ENCODE assay signal across 22 cellular contexts in the genomic region with DNA sequence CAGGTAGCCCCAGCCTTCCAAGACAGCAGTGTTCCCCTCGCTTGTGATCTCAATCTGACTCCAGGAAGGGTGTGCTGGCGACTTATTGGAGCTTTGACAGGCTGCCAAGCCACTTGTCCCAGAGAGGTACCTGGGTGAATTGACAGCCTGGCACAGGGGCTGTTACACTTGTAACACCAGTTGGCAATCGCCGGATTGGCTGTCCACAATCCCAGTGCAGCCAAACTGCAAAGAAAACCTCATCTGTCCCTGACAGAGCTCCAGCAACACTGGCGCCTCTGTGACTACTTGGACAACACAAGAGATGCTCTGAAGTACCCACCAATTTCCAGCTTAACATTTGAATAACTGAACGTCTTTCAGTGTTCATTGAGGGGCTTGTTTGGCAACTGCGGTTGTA.
A peak's percentile ranks its signal among the peaks of the same experiment; 100 is the strongest.
DNase-seq lines count a peak whose midpoint lies in the region; ATAC-seq and TF ChIP-seq lines count a peak whose summit lies in the region.
"Had no signal": no experiment of that assay in that cellular context is flagged by ENCODE, and none has a peak within 500 bp of the region (broad histone marks: within the 10 kb centered on the region; RNA-seq: fewer than 3 reads in every experiment).

No MANE protein-coding gene starts in this region.

- no peak overlapping the region for H3K4me3 ChIP-seq in neural progenitor cell
- H3K4me3 ChIP-seq: coronary artery, Peyer's patch, upper lobe of left lung had no signal

- no peaks in the 10 kb centered on the region for H3K9me3 ChIP-seq in neural progenitor cell (ENCODE audit: low read depth)
- H3K9me3 ChIP-seq: Peyer's patch, upper lobe of left lung had no signal

- peaks cover 14% of the 10 kb centered on the region for H3K36me3 Mint-ChIP-seq in neural progenitor cell
- H3K36me3 Mint-ChIP-seq: activated naive CD8-positive, alpha-beta T cell; naive thymus-derived CD8-positive, alpha-beta T cell; WTC11 had no signal

- H3K4me2 ChIP-seq in neural progenitor cell, result no peak overlapping the region

- H3K27me3 ChIP-seq in neural progenitor cell, result no peaks in the 10 kb centered on the region
- H3K27me3 ChIP-seq: Peyer's patch, upper lobe of left lung had no signal

- H3K4me1 ChIP-seq in neural progenitor cell, result no peaks in the 10 kb centered on the region
- H3K4me1 ChIP-seq: Peyer's patch, upper lobe of left lung had no signal

- no peak overlapping the region for H3K27ac ChIP-seq in neural progenitor cell
- H3K27ac ChIP-seq: coronary artery, Peyer's patch, upper lobe of left lung had no signal

- no peaks in the 10 kb centered on the region for H3K36me3 ChIP-seq in neural progenitor cell
- H3K36me3 ChIP-seq: Peyer's patch, upper lobe of left lung had no signal

- H3K9me3 Mint-ChIP-seq in neural progenitor cell, result no peaks in the 10 kb centered on the region
- H3K9me3 Mint-ChIP-seq: activated CD4-positive, alpha-beta T cell treated with anti-CD3 and anti-CD28 coated beads, Interleukin-2, amount 10 ng/mL, durations not matched to agents 24 days and 14 days; naive thymus-derived CD8-positive, alpha-beta T cell; WTC11 had no signal

- DNase-seq in DMS79 treated with DMSO at 0.1 percent for 48 hours (lab: John Stamatoyannopoulos, UW), result peak; percentile 82
- peak; percentile 87 for DNase-seq in NCI-H1105 treated with DMSO at 0.1 percent for 48 hours (lab: John Stamatoyannopoulos, UW)
- DNase-seq in cerebellum (ENCODE audit: low spot score), result peak; percentile 3
- DNase-seq in pons (ENCODE audit: low spot score), result peak; percentile 57
- DNase-seq in SKM-1 treated with dmso at 0.1 percent for 144 hours (lab: John Stamatoyannopoulos, UW; ENCODE audit: unreplicated experiment), result no peak
- DNase-seq in GF-D8 (lab: John Stamatoyannopoulos, UW), result no peak
- DNase-seq in neural progenitor cell (ENCODE audit: low spot score), result no peak
- DNase-seq: activated CD4-positive, alpha-beta T cell treated with anti-CD3 and anti-CD28 coated beads, Interleukin-2, amount 10 ng/mL, durations not matched to agents 24 days and 14 days; DMS 273 treated with DMSO at 0.1 percent for 48 hours; effector memory CD4-positive, alpha-beta T cell; H7; naive thymus-derived CD8-positive, alpha-beta T cell; NCI-H526 treated with DMSO at 0.1 percent for 48 hours; occipital lobe; Peyer's patch; stimulated activated CD4-positive, alpha-beta T cell treated with anti-CD3 and anti-CD28 coated beads, Interleukin-15, amount 100 ng/mL, for 24 hours; stimulated activated CD4-positive, alpha-beta T cell treated with anti-CD3 and anti-CD28 coated beads, Interleukin-4, amount 100 ng/mL, for 4 hours had no signal

- H4K20me1 ChIP-seq in neural progenitor cell (ENCODE audit: low read depth), result no peaks in the 10 kb centered on the region

- H3K4me1 Mint-ChIP-seq in neural progenitor cell, result peaks cover 5% of the 10 kb centered on the region

- no peaks in the 10 kb centered on the region for H3K79me2 ChIP-seq in neural progenitor cell (ENCODE audit: low read depth)

- TF ChIP-seq CTCF in neural progenitor cell (IDR thresholded peaks at IDR 0.05), result no peak

- H3F3A ChIP-seq in neural progenitor cell (ENCODE audit: low read depth), result no peaks in the 10 kb centered on the region

- H3K27me3 Mint-ChIP-seq in neural progenitor cell (ENCODE audit: insufficient read depth, low read depth), result no peaks in the 10 kb centered on the region
- H3K27me3 Mint-ChIP-seq: activated CD4-positive, alpha-beta T cell treated with anti-CD3 and anti-CD28 coated beads, Interleukin-2, amount 10 ng/mL, durations not matched to agents 24 days and 14 days; activated naive CD8-positive, alpha-beta T cell; naive thymus-derived CD8-positive, alpha-beta T cell had no signal

- no peak overlapping the region for H3K27ac Mint-ChIP-seq in neural progenitor cell
- H3K27ac Mint-ChIP-seq: activated CD4-positive, alpha-beta T cell treated with anti-CD3 and anti-CD28 coated beads, Interleukin-2, amount 10 ng/mL, durations not matched to agents 24 days and 14 days; activated naive CD8-positive, alpha-beta T cell; naive thymus-derived CD8-positive, alpha-beta T cell; WTC11 had no signal

- no peak overlapping the region for H3K4me3 Mint-ChIP-seq in neural progenitor cell
- H3K4me3 Mint-ChIP-seq: activated CD4-positive, alpha-beta T cell treated with anti-CD3 and anti-CD28 coated beads, Interleukin-2, amount 10 ng/mL, durations not matched to agents 24 days and 14 days; activated naive CD8-positive, alpha-beta T cell; naive thymus-derived CD8-positive, alpha-beta T cell; WTC11 had no signal

- H3K9ac ChIP-seq in neural progenitor cell, result no peak overlapping the region

- no peak overlapping the region for H2AFZ ChIP-seq in neural progenitor cell (replicated peaks)

- no peak for ATAC-seq in HG02884 (IDR thresholded peaks at IDR 0.05; ENCODE audit: unreplicated experiment)
- ATAC-seq: naive thymus-derived CD8-positive, alpha-beta T cell; WTC11 had no signal

Comparison
In these comparisons a context has a peak if more than half of its experiments do, and no peak if none do; other contexts are left out.
1. DNase-seq: peak in DMS79 treated with DMSO at 0.1 percent for 48 hours (single experiment), NCI-H1105 treated with DMSO at 0.1 percent for 48 hours (single experiment), cerebellum (single experiment) and pons (single experiment); none in SKM-1 treated with dmso at 0.1 percent for 144 hours (single experiment), GF-D8 (single experiment) and neural progenitor cell (single experiment).